8 cellular contexts compared by ENCODE assay signal in genomic region chr1:224433041-224433670, GRCh38. TPM values are rescaled to one million over a fixed set of nuclear protein-coding genes. Genes with fewer than 3 reads are reported as not detected.
DNase-seq lines count a peak whose midpoint lies in the region; ATAC-seq and TF ChIP-seq lines count a peak whose summit lies in the region.

No MANE protein-coding gene starts in this region.

- H3K9me3 ChIP-seq in ovary = no peaks in the 10 kb centered on the region

- no peak for TF ChIP-seq CTCF in ovary (IDR thresholded peaks at IDR 0.05)

- ATAC-seq in HG02852 (IDR thresholded peaks at IDR 0.05; ENCODE audit: unreplicated experiment) = no peak

- peak overlapping the region; percentile 77 for H3K27ac Mint-ChIP-seq in activated T-helper 2 cell treated with anti-CD3 and anti-CD28 coated beads, Interferon-gamma antibody, Interleukin-2, Interleukin-4, amounts not matched to agents 10 μg/mL and 5 μg/mL and 100 μg/mL, durations not matched to agents 14 hours and 24 hours and 36 hours

- no peaks in the 10 kb centered on the region for H3K27me3 ChIP-seq in ovary

- peak overlapping the region; percentile 91 to 96 for H3K27ac ChIP-seq in ovary

- H3K27me3 Mint-ChIP-seq in activated T-helper 2 cell treated with anti-CD3 and anti-CD28 coated beads, Interferon-gamma antibody, Interleukin-2, Interleukin-4, amounts not matched to agents 10 μg/mL and 5 μg/mL and 100 μg/mL, durations not matched to agents 14 hours and 24 hours and 36 hours (ENCODE audit: low read depth) = no peaks in the 10 kb centered on the region

- peaks cover 5% of the 10 kb centered on the region for H3K4me1 ChIP-seq in ovary (ENCODE audit: insufficient read depth)

- H3K36me3 Mint-ChIP-seq in activated T-helper 2 cell treated with anti-CD3 and anti-CD28 coated beads, Interferon-gamma antibody, Interleukin-2, Interleukin-4, amounts not matched to agents 10 μg/mL and 5 μg/mL and 100 μg/mL, durations not matched to agents 14 hours and 24 hours and 36 hours (ENCODE audit: low read depth) = peaks cover 41% of the 10 kb centered on the region

- peak; percentile 33 for DNase-seq in ELF-1 (ENCODE audit: low read depth, low spot score)
- DNase-seq in NAMALWA (ENCODE audit: low spot score) = peak; percentile 54
- no peak for DNase-seq in activated T-helper 2 cell treated with anti-CD3 and anti-CD28 coated beads, Interferon-gamma antibody, Interleukin-2, Interleukin-4, amounts not matched to agents 10 μg/mL and 5 μg/mL and 100 μg/mL, durations not matched to agents 14 hours and 24 hours and 36 hours (ENCODE audit: low spot score)
- DNase-seq in globus pallidus (ENCODE audit: low spot score) = peak; percentile 52
- peak in 4 of 5 donors; percentile 14 to 36 (median 26) for DNase-seq in ovary
- DNase-seq in GDM1 (lab: John Stamatoyannopoulos, UW) = no peak
- no peak for DNase-seq in AML-193 (lab: John Stamatoyannopoulos, UW)

- WGBS in ovary, 3 donors = 0 to 1% (median 0%) methylated on average over 19 of the region's 19 CpGs

- TF ChIP-seq EP300 in ovary (IDR thresholded peaks at IDR 0.05) = no peak

- H3K4me3 ChIP-seq in ovary = peak overlapping the region; percentile 96

- H3K4me1 Mint-ChIP-seq in activated T-helper 2 cell treated with anti-CD3 and anti-CD28 coated beads, Interferon-gamma antibody, Interleukin-2, Interleukin-4, amounts not matched to agents 10 μg/mL and 5 μg/mL and 100 μg/mL, durations not matched to agents 14 hours and 24 hours and 36 hours (ENCODE audit: low read depth) = peaks cover 45% of the 10 kb centered on the region

- H3K36me3 ChIP-seq in ovary = no peaks in the 10 kb centered on the region

- TF ChIP-seq POLR2A in ovary (IDR thresholded peaks at IDR 0.05) = no peak

- H3K9me3 Mint-ChIP-seq in activated T-helper 2 cell treated with anti-CD3 and anti-CD28 coated beads, Interferon-gamma antibody, Interleukin-2, Interleukin-4, amounts not matched to agents 10 μg/mL and 5 μg/mL and 100 μg/mL, durations not matched to agents 14 hours and 24 hours and 36 hours = no peaks in the 10 kb centered on the region

- peak overlapping the region; percentile 87 for H3K4me3 Mint-ChIP-seq in activated T-helper 2 cell treated with anti-CD3 and anti-CD28 coated beads, Interferon-gamma antibody, Interleukin-2, Interleukin-4, amounts not matched to agents 10 μg/mL and 5 μg/mL and 100 μg/mL, durations not matched to agents 14 hours and 24 hours and 36 hours (ENCODE audit: low read depth)

- intact Hi-C loops in activated T-helper 2 cell treated with anti-CD3 and anti-CD28 coated beads, Interferon-gamma antibody, Interleukin-2, Interleukin-4, amounts not matched to agents 10 μg/mL and 5 μg/mL and 100 μg/mL, durations not matched to agents 14 hours and 24 hours and 36 hours (cut with micrococcal nuclease) = loop anchor here (1.0 to 10.0 kb wide), 5 partner anchors 52 to 992 kb away; partner anchors contain the start of genes DEGS1 and LBR
- intact Hi-C loops in ovary (cut with DNase I) = no loop called here

RNA-seq across cellular contexts. Expression of gene WDR26, which starts 1.4 kb away (rescaled TPM):
- total RNA-seq in activated T-helper 2 cell treated with anti-CD3 and anti-CD28 coated beads, Interferon-gamma antibody, Interleukin-2, Interleukin-4, amounts not matched to agents 10 μg/mL and 5 μg/mL and 100 μg/mL, durations not matched to agents 14 hours and 24 hours and 36 hours = 80.5 and 82.0 TPM in 2 replicates
- 10 to 100 TPM; 50.4 to 66.5 (median 57.9) TPM for total RNA-seq in ovary
- polyA plus RNA-seq in ovary = 10 to 100 TPM; 28.5 to 55.7 TPM

Comparison
In these comparisons a context has a peak if more than half of its experiments do, and no peak if none do; other contexts are left out.
1. DNase-seq: peak in ELF-1 (single experiment), NAMALWA (single experiment), globus pallidus (single experiment) and ovary (4 of 5); none in activated T-helper 2 cell treated with anti-CD3 and anti-CD28 coated beads, Interferon-gamma antibody, Interleukin-2, Interleukin-4, amounts not matched to agents 10 μg/mL and 5 μg/mL and 100 μg/mL, durations not matched to agents 14 hours and 24 hours and 36 hours (single experiment), GDM1 (single experiment) and AML-193 (0 of 2).